ENCODE assay signal across 1 cellular context in genomic region chrX:48626401-48627298, GRCh38.
TF ChIP-seq lines count a peak whose summit lies in the region.

No MANE protein-coding gene starts in this region.

TF ChIP-seq in K562, 482 proteins besides CTCF, POLR2A, EP300 and RAD21:
- TF ChIP-seq ZNF77 (CRISPR knock-in tag; IDR thresholded peaks at IDR 0.05), result no peak
- TF ChIP-seq JUND (IDR thresholded peaks at IDR 0.05; ENCODE audit: borderline replicate concordance, low read depth, low read length), result 0 out of 2 replicates have a peak, but pooled peaks have one; percentile 3
- TF ChIP-seq JUND (tag; IDR thresholded peaks at IDR 0.05; ENCODE audit: borderline replicate concordance, low read depth, low read length), result no peak
TF ChIP-seq in K562: peak in this region for 1.
